In the genomic region with DNA sequence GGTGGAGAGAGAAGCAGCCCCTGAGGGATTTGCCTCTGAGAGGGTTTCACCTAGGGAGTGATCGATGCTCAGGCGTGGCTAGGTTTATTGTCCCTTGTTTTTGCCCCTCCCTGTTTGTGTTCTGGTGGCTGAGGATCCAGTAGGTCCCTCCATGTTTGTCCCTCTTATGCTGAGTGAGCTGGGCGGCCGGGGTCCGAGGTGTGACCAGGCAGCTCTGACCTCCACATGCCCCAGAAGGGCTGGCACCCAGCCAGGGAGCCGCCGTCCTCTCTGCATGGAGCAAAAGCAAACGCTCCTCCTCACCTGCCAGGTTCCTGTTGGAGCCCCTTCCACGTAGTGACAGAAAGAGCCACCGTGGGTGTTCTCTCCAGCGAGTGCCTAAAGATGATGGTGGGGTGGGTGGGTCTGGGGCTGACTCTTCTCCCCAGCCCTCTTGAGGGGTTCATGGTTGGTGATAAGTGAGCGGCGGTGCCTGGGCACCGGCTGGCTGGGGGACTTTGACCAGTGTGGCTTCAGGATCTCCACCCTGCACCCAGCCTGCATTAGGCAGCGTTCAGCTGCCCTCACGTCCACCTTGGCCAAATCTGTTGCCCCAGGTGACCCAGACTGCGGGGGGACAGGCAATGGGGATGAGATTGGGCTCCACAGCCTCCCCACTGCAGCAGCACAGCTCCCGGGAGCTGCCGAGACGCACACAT, we compare ENCODE assay signal across 10 cellular contexts. TPM values are rescaled to one million over a fixed set of nuclear protein-coding genes. Genes with fewer than 3 reads are reported as not detected.
DNase-seq lines count a peak whose midpoint lies in the region; ATAC-seq and TF ChIP-seq lines count a peak whose summit lies in the region.
"Had no signal": no experiment of that assay in that cellular context is flagged by ENCODE, and none has a peak within 500 bp of the region (broad histone marks: within the 10 kb centered on the region; RNA-seq: fewer than 3 reads in every experiment).

No MANE protein-coding gene starts in this region.

- WGBS in psoas muscle, 3 donors, result 72 to 75% (median 74%) methylated on average over 17 to 20 of the region's 20 CpGs

- peaks cover 8% of the 10 kb centered on the region for H3K4me1 ChIP-seq in psoas muscle

- H3K36me3 ChIP-seq in psoas muscle (ENCODE audit: insufficient read depth in 1 of 2, low read depth in 1 of 2), result peaks cover 2 to 80% of the 10 kb centered on the region in 2 donors

- POLR2A ChIA-PET in RWPE1 (lab: Yijun Ruan, JAX; ENCODE audit: low non-redundant PET), result no interaction called here

- CTCF ChIA-PET in RWPE1 (lab: Yijun Ruan, JAX), result interaction anchor here (1.2 kb wide), 1 partner anchor 55 kb away, joined by 5 read pairs; a partner anchor contains a TSS

- no peak for TF ChIP-seq CTCF in GM12875 (IDR thresholded peaks at IDR 0.05; ENCODE audit: borderline replicate concordance, insufficient read depth, low read depth, low read length)
- no peak for TF ChIP-seq CTCF in RWPE1 (conservative IDR thresholded peaks at IDR 0.05; ENCODE audit: low read depth)
- TF ChIP-seq CTCF in psoas muscle (IDR thresholded peaks at IDR 0.05), result no peak

- H3K4me3 ChIP-seq in GM12875 (ENCODE audit: low read depth, low read length) (peak overlapping the region; percentile 10), psoas muscle (peak overlapping the region; percentile 46)
- H3K4me3 ChIP-seq: SK-N-MC had no signal

- intact Hi-C loops in left cardiac atrium (cut with DNase I) (no loop called here), psoas muscle (cut with DNase I) (no loop called here)

- DNase-seq in RWPE1 (ENCODE audit: low spot score), result no peak
- peak; percentile 57 for DNase-seq in left cardiac atrium
- peak in 1 of 2 donors; percentile 64 for DNase-seq in psoas muscle
- DNase-seq in stimulated activated CD4-positive, alpha-beta T cell treated with anti-CD3 and anti-CD28 coated beads, Interleukin-2, amount 100 ng/mL, for 48 hours, result no peak
- DNase-seq in NAMALWA (ENCODE audit: low spot score), result no peak
- DNase-seq in ACHN, result no peak
- DNase-seq: cortex of kidney had no signal

- H3K27me3 ChIP-seq in psoas muscle (ENCODE audit: insufficient read depth in 3 of 3, low read length in 2 of 3), result no peaks in the 10 kb centered on the region

- ATAC-seq in left cardiac atrium, result no peak
- no peak for ATAC-seq in psoas muscle
- no peak for ATAC-seq in HG03521 (IDR thresholded peaks at IDR 0.05; ENCODE audit: unreplicated experiment)

- no peaks in the 10 kb centered on the region for H3K9me3 ChIP-seq in psoas muscle

- peak overlapping the region; percentile 99 for H3K27ac ChIP-seq in RWPE1
- H3K27ac ChIP-seq in psoas muscle, result peak overlapping the region; percentile 58
- H3K27ac ChIP-seq: SK-N-MC had no signal

- in situ Hi-C loops in ACHN (cut with HindIII; ENCODE audit: low pct_ligation_motif_present, low pct_unique_long_range_greater_than_20kb, low sequenced_read_pairs), result no loop called here

RNA-seq across cellular contexts. Expression of a gene that starts 14.1 kb away (rescaled TPM):
- total RNA-seq in left cardiac atrium (10 to 100 TPM; 39.1 to 41.0 TPM), psoas muscle (10 to 100 TPM in 1 of 4 donors, 1 to 10 TPM in 3; 6.3 to 20.2 (median 8.4) TPM)
- 1 to 10 TPM; 6.6 to 9.7 (median 7.4) TPM for polyA plus RNA-seq in psoas muscle

RNA-seq across cellular contexts. Expression of a gene that starts 54.7 kb away (rescaled TPM):
- total RNA-seq in left cardiac atrium, result 10 to 100 TPM; 33.1 to 44.6 TPM
- total RNA-seq in psoas muscle, result 10 to 100 TPM; 44.2 to 63.1 (median 59.4) TPM
- polyA plus RNA-seq in psoas muscle, result 10 to 100 TPM; 20.2 to 36.3 (median 24.6) TPM

RNA-seq across cellular contexts. Expression of a gene that starts 54.8 kb away (rescaled TPM):
- 10 to 100 TPM; 11.0 to 11.6 TPM for total RNA-seq in left cardiac atrium
- total RNA-seq in psoas muscle, result 1 to 10 TPM; 5.2 to 9.1 (median 7.4) TPM
- 10 to 100 TPM; 10.7 to 15.0 (median 14.2) TPM for polyA plus RNA-seq in psoas muscle

RNA-seq across cellular contexts. Expression of a gene that starts 55.0 kb away (rescaled TPM):
- total RNA-seq in left cardiac atrium, result under 1 TPM; 0.52 to 0.85 TPM
- total RNA-seq in psoas muscle, result 1 to 10 TPM in 1 of 4 donors, under 1 TPM in 2, not detected in 1; 0.42 to 1.1 (median 0.71) TPM
- polyA plus RNA-seq in psoas muscle, result 1 to 10 TPM; 1.2 to 2.1 (median 1.8) TPM
